In genomic region chr14:23171251-23171975, GRCh38 we compare ENCODE assay signal across 20 cellular contexts. TPM values are rescaled to one million over a fixed set of nuclear protein-coding genes. Genes with fewer than 3 reads are reported as not detected.
DNase-seq lines count a peak whose midpoint lies in the region; ATAC-seq, FAIRE-seq and TF ChIP-seq lines count a peak whose summit lies in the region.
"Had no signal": no experiment of that assay in that cellular context is flagged by ENCODE, and none has a peak within 500 bp of the region (broad histone marks: within the 10 kb centered on the region; RNA-seq: fewer than 3 reads in every experiment).

No MANE protein-coding gene starts in this region.

- peak overlapping the region; percentile 87 for H3K4me2 ChIP-seq in mammary epithelial cell (ENCODE audit: insufficient read depth, low read depth, low read length)

- WGBS in mammary epithelial cell (ENCODE audit: low coverage, missing lambda C conversion rate): 6% methylated on average over 7 of the region's 7 CpGs

- CTCF ChIA-PET in mammary epithelial cell (lab: Charles Lee; ENCODE audit: low non-redundant PET): no interaction called here

- no peaks in the 10 kb centered on the region for H4K20me1 ChIP-seq in mammary epithelial cell (ENCODE audit: insufficient read depth, low read length)

- H3K27ac ChIP-seq in mammary epithelial cell (ENCODE audit: insufficient read depth, low read depth, low read length): peak overlapping the region; percentile 90
- no peak overlapping the region for H3K27ac ChIP-seq in lower lobe of right lung
- H3K27ac ChIP-seq in uterus: peak overlapping the region; percentile 67 to 71
- no peak overlapping the region for H3K27ac ChIP-seq in kidney (ENCODE audit: low read depth in 2 of 2, low read length in 2 of 2)
- H3K27ac ChIP-seq: gastrocnemius medialis, upper lobe of left lung had no signal

- no peak for TF ChIP-seq POLR2A in uterus (IDR thresholded peaks at IDR 0.05)

- FAIRE-seq in kidney (lab: Jason Lieb, UNC): no peak

- no peak for TF ChIP-seq CTCF in mammary epithelial cell (conservative IDR thresholded peaks at IDR 0.05 in 1 of 2, IDR thresholded peaks at IDR 0.05 in 1 of 2; ENCODE audit: extremely low read depth in 1 of 2, insufficient read depth in 1 of 2, low read depth in 1 of 2, low read length in 2 of 2)
- no peak for TF ChIP-seq CTCF in lower lobe of right lung (IDR thresholded peaks at IDR 0.05)
- no peak for TF ChIP-seq CTCF in uterus (IDR thresholded peaks at IDR 0.05)
- TF ChIP-seq CTCF in kidney (IDR thresholded peaks at IDR 0.05; ENCODE audit: borderline replicate concordance, extremely low read depth, insufficient read depth): no peak

- no peaks in the 10 kb centered on the region for H3K27me3 ChIP-seq in mammary epithelial cell (ENCODE audit: insufficient read depth, low read length)
- no peaks in the 10 kb centered on the region for H3K27me3 ChIP-seq in lower lobe of right lung (ENCODE audit: low read depth)
- no peaks in the 10 kb centered on the region for H3K27me3 ChIP-seq in uterus
- H3K27me3 ChIP-seq: gastrocnemius medialis, upper lobe of left lung had no signal

- ATAC-seq in lower lobe of right lung: peak; percentile 47 to 59
- ATAC-seq: activated CD4-positive, alpha-beta T cell treated with anti-CD3 and anti-CD28 coated beads for 36 hours; activated naive CD8-positive, alpha-beta T cell treated with anti-CD3 and anti-CD28 coated beads, Interleukin-2, amount 50 U/mL, for 24 hours; gastrocnemius medialis; mucosa of descending colon; Panc1 had no signal

- peak overlapping the region; percentile 87 for H2AFZ ChIP-seq in mammary epithelial cell (ENCODE audit: low read depth, low read length)

- peak; percentile 41 for DNase-seq in HT1080 (ENCODE audit: low read depth)
- DNase-seq in mammary epithelial cell: peak; percentile 95
- DNase-seq in lower lobe of right lung: no peak
- peak in 1 of 2 donors; percentile 11 for DNase-seq in uterus
- no peak for DNase-seq in kidney
- no peak for DNase-seq in NCI-H1930 (lab: John Stamatoyannopoulos, UW)
- DNase-seq in central memory CD4-positive, alpha-beta T cell: no peak
- DNase-seq: activated CD4-positive, alpha-beta T cell treated with anti-CD3 and anti-CD28 coated beads for 36 hours; activated naive CD8-positive, alpha-beta T cell treated with anti-CD3 and anti-CD28 coated beads, Interleukin-2, amount 50 U/mL, for 24 hours; CD4-positive, alpha-beta memory T cell; gastrocnemius medialis; GF-D8; immature natural killer cell; KBM-7; mucosa of descending colon; NCI-H146; NCI-H510A treated with DMSO at 0.1 percent for 48 hours; stimulated activated CD4-positive, alpha-beta T cell treated with anti-CD3 and anti-CD28 coated beads, Interleukin-2, amount 100 ng/mL, for 24 hours; upper lobe of left lung had no signal

- peaks cover 54% of the 10 kb centered on the region for H3K4me1 ChIP-seq in mammary epithelial cell (ENCODE audit: insufficient read depth, low read length)
- peaks cover 60% of the 10 kb centered on the region for H3K4me1 ChIP-seq in lower lobe of right lung
- H3K4me1 ChIP-seq in uterus: peaks cover 6 to 16% of the 10 kb centered on the region in 2 donors
- H3K4me1 ChIP-seq in kidney (ENCODE audit: control insufficient read depth in 1 of 2, insufficient read depth in 1 of 2, low read depth in 1 of 2, low read length in 2 of 2): peaks cover 11 to 15% of the 10 kb centered on the region in 2 donors

- H3K9me3 ChIP-seq in mammary epithelial cell (replicated peaks; ENCODE audit: insufficient read depth, low read length): no peaks in the 10 kb centered on the region
- H3K9me3 ChIP-seq in lower lobe of right lung: no peaks in the 10 kb centered on the region
- no peaks in the 10 kb centered on the region for H3K9me3 ChIP-seq in uterus
- no peaks in the 10 kb centered on the region for H3K9me3 ChIP-seq in kidney (ENCODE audit: control insufficient read depth in 1 of 2, low read length in 2 of 2)
- H3K9me3 ChIP-seq: gastrocnemius medialis, mucosa of descending colon, upper lobe of left lung had no signal

- H3K79me2 ChIP-seq in mammary epithelial cell (ENCODE audit: insufficient read depth, low read length): no peaks in the 10 kb centered on the region

- BruUV-seq in mammary epithelial cell (replicated peaks; lab: Mats Ljungman, UMichigan): TSS peak; percentile 58

- in situ Hi-C loops in mammary epithelial cell (cut with MboI; ENCODE audit: low sequenced_read_pairs in 2 of 2): no loop called here

- intact Hi-C loops in mammary epithelial cell (cut with micrococcal nuclease) (loop anchor here (1.0 to 5.0 kb wide), 4 partner anchors 10 to 244 kb away; partner anchors contain the start of genes PRMT5 and SLC7A8), lower lobe of right lung (cut with DNase I) (no loop called here), uterus (cut with DNase I; ENCODE audit: low total_unique reads) (no loop called here), kidney (cut with DNase I) (no loop called here)

- H3K36me3 ChIP-seq in mammary epithelial cell (ENCODE audit: insufficient read depth, low read length) (no peaks in the 10 kb centered on the region), lower lobe of right lung (no peaks in the 10 kb centered on the region), uterus (no peaks in the 10 kb centered on the region), kidney (ENCODE audit: control insufficient read depth in 1 of 2, insufficient read depth in 2 of 2, low read length in 2 of 2) (peaks cover under 1 to 5% of the 10 kb centered on the region in 2 donors)
- H3K36me3 ChIP-seq: upper lobe of left lung had no signal

- H3K9ac ChIP-seq in mammary epithelial cell (ENCODE audit: insufficient read depth, low read length): peak overlapping the region; percentile 61
- no peak overlapping the region for H3K9ac ChIP-seq in kidney (ENCODE audit: low read length in 2 of 2)

- dilution Hi-C loops in mammary epithelial cell (cut with HindIII; ENCODE audit: low sequenced_read_pairs): no loop called here

- H3K4me3 ChIP-seq in mammary epithelial cell (replicated peaks in 1 of 3; ENCODE audit: insufficient read depth in 1 of 3, low read depth in 2 of 3, low read length in 3 of 3) (no peak overlapping the region), lower lobe of right lung (no peak overlapping the region), uterus (no peak overlapping the region), kidney (ENCODE audit: low read length in 2 of 2) (no peak overlapping the region)
- H3K4me3 ChIP-seq: gastrocnemius medialis, mucosa of descending colon, upper lobe of left lung had no signal

RNA-seq across cellular contexts. Expression of gene SLC7A8, which starts 12.0 kb away (rescaled TPM):
- 0.06 and 0.50 TPM in 2 replicates for total RNA-seq in HT1080 (2014; rRNA removed; shearing (Covaris generic))
- 0.46 and 1.9 TPM in 2 replicates for polyA plus RNA-seq in HT1080 (2015; cell fraction: cytosol; rRNA removed)
- 0.88 and 1.2 TPM in 2 replicates for polyA plus RNA-seq in HT1080 (2015; cell fraction: nucleus; rRNA removed)
- 10 to 100 TPM; 25.3 to 74.5 TPM for total RNA-seq in mammary epithelial cell
- 27.0 TPM for polyA plus RNA-seq in mammary epithelial cell
- 110 TPM for polyA minus RNA-seq in mammary epithelial cell
- total RNA-seq in lower lobe of right lung: 36.8 TPM
- total RNA-seq in uterus: 100 to 1,000 TPM in 1 of 4 donors, 10 to 100 TPM in 3; 15.9 to 152 (median 49.3) TPM
- 22.9 TPM for total RNA-seq in kidney
- 210 TPM for polyA plus RNA-seq in kidney (ENCODE audit: insufficient read depth, low read depth, low replicate concordance)

RNA-seq across cellular contexts. Expression of gene CEBPE, which starts 52.4 kb away (rescaled TPM):
- 0.13 TPM in 1 of 2 replicates, not detected in the other for total RNA-seq in HT1080 (2014; rRNA removed; shearing (Covaris generic))
- polyA plus RNA-seq in HT1080 (2015; cell fraction: cytosol; rRNA removed): not detected in 2 replicates
- not detected in 2 replicates for polyA plus RNA-seq in HT1080 (2015; cell fraction: nucleus; rRNA removed)
- total RNA-seq in mammary epithelial cell (not detected), lower lobe of right lung (0.32 TPM), uterus (not detected), kidney (not detected)
- polyA plus RNA-seq in mammary epithelial cell (not detected), kidney (ENCODE audit: insufficient read depth, low read depth, low replicate concordance) (not detected)
- polyA minus RNA-seq in mammary epithelial cell: not detected
- total RNA-seq: gastrocnemius medialis, mucosa of descending colon had no signal
- polyA plus RNA-seq: immature natural killer cell had no signal

Comparison
In these comparisons a context has a peak if more than half of its experiments do, and no peak if none do; other contexts are left out.
1. DNase-seq: peak in HT1080 (single experiment) and mammary epithelial cell (single experiment); none in lower lobe of right lung (single experiment), kidney (single experiment), NCI-H1930 (0 of 2) and central memory CD4-positive, alpha-beta T cell (single experiment).
2. H3K27ac ChIP-seq: peak in mammary epithelial cell (single experiment) and uterus (2 of 2); none in lower lobe of right lung (single experiment) and kidney (0 of 2).
3. RNA of gene SLC7A8, which starts 12.0 kb away (total RNA-seq): 15.9 to 152 TPM in uterus, 25.3 to 74.5 TPM in mammary epithelial cell, 36.8 TPM in lower lobe of right lung (single experiment) and 22.9 TPM in kidney (single experiment); 0.06 to 0.50 TPM in HT1080; every median in the first group is over 10 times any median in the second.